ENCODE assay signal across 11 cellular contexts in genomic region chr13:43877788-43878187, GRCh38. TPM values are rescaled to one million over a fixed set of nuclear protein-coding genes. Genes with fewer than 3 reads are reported as not detected.
A peak's percentile ranks its signal among the peaks of the same experiment; 100 is the strongest.
DNase-seq lines count a peak whose midpoint lies in the region; ATAC-seq, FAIRE-seq and TF ChIP-seq lines count a peak whose summit lies in the region.
"Had no signal": no experiment of that assay in that cellular context is flagged by ENCODE, and none has a peak within 500 bp of the region (broad histone marks: within the 10 kb centered on the region; RNA-seq: fewer than 3 reads in every experiment).

No MANE protein-coding gene starts in this region.

- intact Hi-C loops in CD4-positive, alpha-beta memory T cell (cut with micrococcal nuclease), result loop anchor here (2.0 to 5.0 kb wide), 4 partner anchors 90 to 1040 kb away; partner anchors contain the start of genes ENOX1 and TSC22D1

- no peak for TF ChIP-seq RAD21 in A549 (conservative IDR thresholded peaks at IDR 0.05 in 1 of 2, IDR thresholded peaks at IDR 0.05 in 1 of 2)

- 95% methylated on average over 1 of the region's 1 CpG for WGBS in A549 (ENCODE audit: missing lambda C conversion rate)

- H3K9me3 ChIP-seq in A549 (no peaks in the 10 kb centered on the region), iPS-20b (ENCODE audit: insufficient read depth, low read depth, low read length) (no peaks in the 10 kb centered on the region)
- H3K9me3 ChIP-seq in CD4-positive, alpha-beta memory T cell (ENCODE audit: control insufficient read depth in 1 of 2, low read length in 2 of 2), result no peaks in the 10 kb centered on the region

- no peak overlapping the region for H3K27ac ChIP-seq in A549
- H3K27ac ChIP-seq in CD4-positive, alpha-beta memory T cell (ENCODE audit: low read depth, low read length), result no peak overlapping the region
- H3K27ac ChIP-seq in iPS-20b (ENCODE audit: low read length), result no peak overlapping the region
- no peak overlapping the region for H3K27ac ChIP-seq in foreskin keratinocyte

- ATAC-seq in A549, result no peak
- ATAC-seq in GM21526 (IDR thresholded peaks at IDR 0.05; ENCODE audit: low FRiP score, unreplicated experiment), result no peak
- no peak for ATAC-seq in GM18909 (IDR thresholded peaks at IDR 0.05; ENCODE audit: poor library complexity, unreplicated experiment)
- no peak for ATAC-seq in foreskin keratinocyte

- TF ChIP-seq CTCF in A549 (IDR thresholded peaks at IDR 0.05) (no peak), foreskin keratinocyte (conservative IDR thresholded peaks at IDR 0.05) (no peak)

- no peaks in the 10 kb centered on the region for H3K9me3 Mint-ChIP-seq in CD4-positive, alpha-beta memory T cell

- FAIRE-seq in A549 (lab: Jason Lieb, UNC), result no peak

- H3K4me3 ChIP-seq in A549, result no peak overlapping the region
- H3K4me3 ChIP-seq in CD4-positive, alpha-beta memory T cell (ENCODE audit: low read length in 2 of 2), result no peak overlapping the region
- peak overlapping the region; percentile 68 for H3K4me3 ChIP-seq in iPS-20b (ENCODE audit: low read length)

- peaks cover 0 to 1% of the 10 kb centered on the region in 2 donors for H3K27me3 Mint-ChIP-seq in CD4-positive, alpha-beta memory T cell

- H3K4me3 Mint-ChIP-seq in CD4-positive, alpha-beta memory T cell, result peak overlapping the region; percentile 14 to 95 (median 52)

- H3K36me3 ChIP-seq in CD4-positive, alpha-beta memory T cell (ENCODE audit: insufficient read depth, low read length), result no peaks in the 10 kb centered on the region
- no peaks in the 10 kb centered on the region for H3K36me3 ChIP-seq in iPS-20b (ENCODE audit: insufficient read depth, low read depth, low read length)

- no peak for TF ChIP-seq POLR2A in A549 (IDR thresholded peaks at IDR 0.05; ENCODE audit: low read length)

- H3K9ac ChIP-seq in iPS-20b (ENCODE audit: low read depth, low read length), result no peak overlapping the region; the same call in 1 of the 2 replicates

- no peak for TF ChIP-seq EP300 in A549 (IDR thresholded peaks at IDR 0.05)

- H3K27ac Mint-ChIP-seq in CD4-positive, alpha-beta memory T cell, result peak overlapping the region; percentile 19 to 97 (median 86)

- H3K4me1 Mint-ChIP-seq in CD4-positive, alpha-beta memory T cell, result peaks cover 19 to 32% (median 26%) of the 10 kb centered on the region in 4 donors

- H3K27me3 ChIP-seq in CD4-positive, alpha-beta memory T cell (ENCODE audit: insufficient read depth, low read length), result no peaks in the 10 kb centered on the region
- H3K27me3 ChIP-seq in iPS-20b (ENCODE audit: insufficient read depth, low read length) (peaks cover 22% of the 10 kb centered on the region), foreskin keratinocyte (no peaks in the 10 kb centered on the region)

- no peak for DNase-seq in A549 (ENCODE audit: low read depth in 1 of 2, low spot score in 1 of 2)
- DNase-seq in CD4-positive, alpha-beta memory T cell, result no peak
- DNase-seq in NCI-H446 treated with DMSO at 0.1 percent for 48 hours (lab: John Stamatoyannopoulos, UW), result peak; percentile 58
- no peak for DNase-seq in foreskin keratinocyte
- no peak for DNase-seq in stimulated activated CD4-positive, alpha-beta T cell treated with anti-CD3 and anti-CD28 coated beads, Interleukin-2, amount 100 ng/mL, for 24 hours
- DNase-seq: erythroblast; nucleus accumbens; stimulated activated naive CD4-positive, alpha-beta T cell treated with Interleukin-2 at 50 U/mL for 16 hours had no signal

- peak overlapping the region; percentile 96 for H3K4me2 ChIP-seq in A549

- POLR2A ChIA-PET in A549 (lab: Yijun Ruan, JAX), result no interaction called here
- POLR2A ChIA-PET in CD4-positive, alpha-beta memory T cell (lab: Charles Lee; ENCODE audit: partially characterized antibody), result no interaction called here

- H3K36me3 Mint-ChIP-seq in CD4-positive, alpha-beta memory T cell, result peaks cover 0 to 1% of the 10 kb centered on the region in 2 donors

- CTCF ChIA-PET in A549 (lab: Yijun Ruan, JAX), result interaction anchor here (1.0 kb wide), 1 partner anchor 73 kb away, joined by 3 read pairs; no protein-coding TSS in a partner anchor
- CTCF ChIA-PET in CD4-positive, alpha-beta memory T cell (lab: Charles Lee; ENCODE audit: partially characterized antibody), result interaction anchor here (3.4 kb wide), 1 partner anchor 908 kb away, joined by 10 read pairs; no protein-coding TSS in a partner anchor

- H3K4me1 ChIP-seq in A549 (peaks cover 11% of the 10 kb centered on the region; the same call in 2 of the 3 replicates), iPS-20b (ENCODE audit: insufficient read depth, low read length) (peaks cover 25% of the 10 kb centered on the region; the same call in 1 of the 2 replicates), foreskin keratinocyte (peaks cover 14% of the 10 kb centered on the region)
- peaks cover 12% of the 10 kb centered on the region for H3K4me1 ChIP-seq in CD4-positive, alpha-beta memory T cell (ENCODE audit: insufficient read depth, low read length)

TF ChIP-seq in A549, 52 proteins besides CTCF, POLR2A, EP300 and RAD21:
- no peak for TF ChIP-seq SREBF2 (IDR thresholded peaks at IDR 0.05)
- TF ChIP-seq BCL3 (IDR thresholded peaks at IDR 0.05), result no peak
- TF ChIP-seq ESRRA (IDR thresholded peaks at IDR 0.05; ENCODE audit: borderline replicate concordance, low read length), result no peak
- no peak for TF ChIP-seq ZNF302 (CRISPR knock-in tag; IDR thresholded peaks at IDR 0.05)
- no peak for TF ChIP-seq CEBPB (IDR thresholded peaks at IDR 0.05)
- no peak for TF ChIP-seq MAX (IDR thresholded peaks at IDR 0.05)
- TF ChIP-seq HMGXB4 (CRISPR knock-in tag; IDR thresholded peaks at IDR 0.05; ENCODE audit: borderline replicate concordance), result no peak
- TF ChIP-seq PHF8 (IDR thresholded peaks at IDR 0.05; ENCODE audit: borderline replicate concordance, low read depth), result no peak
TF ChIP-seq in A549: peak in this region for 0.

RNA-seq across cellular contexts. Expression of gene CCDC122, which starts 1.8 kb away (rescaled TPM):
- polyA plus RNA-seq in A549 (2011; rRNA removed), result 2.6 and 2.7 TPM in 2 replicates
- 0.13 and 0.27 TPM in 2 replicates for polyA plus RNA-seq in A549 (2012; cell fraction: cytosol; rRNA removed)
- polyA plus RNA-seq in A549 (2012; cell fraction: nucleus; rRNA removed), result 0.20 and 0.44 TPM in 2 replicates
- polyA plus RNA-seq in A549 (2017; fragmentation: RNase III; extraction: RNeasy Plus Mini Kit Qiagen cat#74134 plus additional on column Dnase treatment), result 4.3 to 6.4 TPM (median 4.5 TPM) in 3 replicates
- polyA minus RNA-seq in A549 (2011; rRNA and poly(A)+ RNA removed), result 1.2 and 1.6 TPM in 2 replicates
- total RNA-seq in CD4-positive, alpha-beta memory T cell, result 1 to 10 TPM; 4.0 to 4.7 TPM
- 1 to 10 TPM; 1.7 to 3.4 TPM for polyA plus RNA-seq in CD4-positive, alpha-beta memory T cell
- 9.2 and 11.6 TPM in 2 replicates for total RNA-seq in foreskin keratinocyte
- 3.5 and 4.0 TPM in 2 replicates for polyA plus RNA-seq in foreskin keratinocyte

RNA-seq across cellular contexts. Expression of gene LACC1, which starts 1.9 kb away (rescaled TPM):
- 2.9 and 4.8 TPM in 2 replicates for polyA plus RNA-seq in A549 (2011; rRNA removed)
- 0.57 and 0.74 TPM in 2 replicates for polyA plus RNA-seq in A549 (2012; cell fraction: cytosol; rRNA removed)
- 0.37 and 0.65 TPM in 2 replicates for polyA plus RNA-seq in A549 (2012; cell fraction: nucleus; rRNA removed)
- 2.2 to 3.0 TPM (median 2.8 TPM) in 3 replicates for polyA plus RNA-seq in A549 (2017; fragmentation: RNase III; extraction: RNeasy Plus Mini Kit Qiagen cat#74134 plus additional on column Dnase treatment)
- polyA minus RNA-seq in A549 (2011; rRNA and poly(A)+ RNA removed), result 0.49 and 0.58 TPM in 2 replicates
- total RNA-seq in CD4-positive, alpha-beta memory T cell, result 1 to 10 TPM; 4.6 to 5.0 TPM
- under 1 TPM; 0.21 to 0.55 TPM for polyA plus RNA-seq in CD4-positive, alpha-beta memory T cell
- 6.7 and 8.3 TPM in 2 replicates for total RNA-seq in foreskin keratinocyte
- 2.2 and 2.5 TPM in 2 replicates for polyA plus RNA-seq in foreskin keratinocyte
